In genomic region chr16:48382131-48382530, GRCh38 we compare ENCODE assay signal across 1 cellular context.
TF ChIP-seq lines count a peak whose summit lies in the region.

No MANE protein-coding gene starts in this region.

TF ChIP-seq in HEK293, 187 proteins besides CTCF, POLR2A, EP300 and RAD21 (continued from another document):
- TF ChIP-seq, protein P1, sequence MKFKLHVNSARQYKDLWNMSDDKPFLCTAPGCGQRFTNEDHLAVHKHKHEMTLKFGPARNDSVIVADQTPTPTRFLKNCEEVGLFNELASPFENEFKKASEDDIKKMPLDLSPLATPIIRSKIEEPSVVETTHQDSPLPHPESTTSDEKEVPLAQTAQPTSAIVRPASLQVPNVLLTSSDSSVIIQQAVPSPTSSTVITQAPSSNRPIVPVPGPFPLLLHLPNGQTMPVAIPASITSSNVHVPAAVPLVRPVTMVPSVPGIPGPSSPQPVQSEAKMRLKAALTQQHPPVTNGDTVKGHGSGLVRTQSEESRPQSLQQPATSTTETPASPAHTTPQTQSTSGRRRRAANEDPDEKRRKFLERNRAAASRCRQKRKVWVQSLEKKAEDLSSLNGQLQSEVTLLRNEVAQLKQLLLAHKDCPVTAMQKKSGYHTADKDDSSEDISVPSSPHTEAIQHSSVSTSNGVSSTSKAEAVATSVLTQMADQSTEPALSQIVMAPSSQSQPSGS (tag by site-specific recombination; IDR thresholded peaks at IDR 0.05; ENCODE audit: low read depth), result 0 out of 2 replicates have a peak, but pooled peaks have one; percentile 46
- TF ChIP-seq ZBTB21 (tag by site-specific recombination; IDR thresholded peaks at IDR 0.05), result 0 out of 2 replicates have a peak, but pooled peaks have one; percentile 23
- no peak for TF ChIP-seq ZNF843 (tag by site-specific recombination; IDR thresholded peaks at IDR 0.05)
- TF ChIP-seq ZNF555 (tag by site-specific recombination; conservative IDR thresholded peaks at IDR 0.05), result no peak
